ENCODE assay signal across 15 cellular contexts in the genomic region with DNA sequence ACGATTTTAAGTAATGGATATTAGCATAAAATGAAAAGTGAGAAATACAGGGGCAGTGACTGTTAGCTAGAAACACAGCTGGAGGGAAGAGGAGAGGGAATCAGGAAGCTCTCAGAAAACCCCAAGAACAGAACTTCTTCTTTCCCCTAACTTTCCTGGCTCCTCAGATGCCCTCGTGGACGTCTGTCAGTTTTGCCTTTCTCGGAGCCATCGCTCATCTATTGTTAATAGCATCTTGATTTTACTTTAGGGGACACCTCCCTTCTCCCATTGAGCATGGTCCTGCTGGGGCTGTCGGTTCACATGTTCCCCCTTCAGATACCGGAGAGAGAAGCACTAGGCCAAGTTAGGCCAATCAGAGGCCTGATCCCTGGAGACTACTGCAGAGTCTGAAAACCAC. TPM values are rescaled to one million over a fixed set of nuclear protein-coding genes. Genes with fewer than 3 reads are reported as not detected.
A peak's percentile ranks its signal among the peaks of the same experiment; 100 is the strongest.
DNase-seq lines count a peak whose midpoint lies in the region; ATAC-seq lines count a peak whose summit lies in the region.
"Had no signal": no experiment of that assay in that cellular context is flagged by ENCODE, and none has a peak within 500 bp of the region (broad histone marks: within the 10 kb centered on the region; RNA-seq: fewer than 3 reads in every experiment).

No MANE protein-coding gene starts in this region.

- peak overlapping the region; percentile 2 to 11 for H3K9ac ChIP-seq in duodenal mucosa (ENCODE audit: low read depth in 1 of 2, low read length in 2 of 2)

- no peak overlapping the region for H3K27ac ChIP-seq in duodenal mucosa (ENCODE audit: low read depth, low read length)
- H3K27ac ChIP-seq: PC-9 had no signal

- ATAC-seq in activated CD8-positive, alpha-beta memory T cell treated with anti-CD3 and anti-CD28 coated beads, Interleukin-2, amount 10 ng/mL, durations not matched to agents 7 days and 5 days: no peak
- no peak for ATAC-seq in stimulated activated naive B cell treated with anti-CD40 and anti-IgM and Interleukin-4, amounts not matched to agents 10 μg/mL and 1 μg/mL and 100 μg/mL, for 72 hours (replicated peaks)
- no peak for ATAC-seq in HG03045 (IDR thresholded peaks at IDR 0.05; ENCODE audit: unreplicated experiment)

- H3K4me1 ChIP-seq in duodenal mucosa (ENCODE audit: control insufficient read depth in 1 of 2, insufficient read depth in 2 of 2, low read length in 2 of 2): peaks cover 3 to 18% of the 10 kb centered on the region in 2 donors

- H3K4me3 Mint-ChIP-seq in activated CD8-positive, alpha-beta memory T cell treated with anti-CD3 and anti-CD28 coated beads, Interleukin-2, amount 10 ng/mL, durations not matched to agents 7 days and 5 days: no peak overlapping the region
- H3K4me3 Mint-ChIP-seq in stimulated activated naive B cell treated with anti-CD40 and anti-IgM and Interleukin-4, amounts not matched to agents 10 μg/mL and 1 μg/mL and 100 μg/mL, for 72 hours: peak overlapping the region; percentile 70 to 83

- H3K4me1 Mint-ChIP-seq in activated CD8-positive, alpha-beta memory T cell treated with anti-CD3 and anti-CD28 coated beads, Interleukin-2, amount 10 ng/mL, durations not matched to agents 7 days and 5 days: peaks cover 43% of the 10 kb centered on the region
- H3K4me1 Mint-ChIP-seq in stimulated activated naive B cell treated with anti-CD40 and anti-IgM and Interleukin-4, amounts not matched to agents 10 μg/mL and 1 μg/mL and 100 μg/mL, for 72 hours: peaks cover 42 to 56% of the 10 kb centered on the region in 2 donors

- no peaks in the 10 kb centered on the region for H3K27me3 Mint-ChIP-seq in activated CD8-positive, alpha-beta memory T cell treated with anti-CD3 and anti-CD28 coated beads, Interleukin-2, amount 10 ng/mL, durations not matched to agents 7 days and 5 days
- no peaks in the 10 kb centered on the region for H3K27me3 Mint-ChIP-seq in stimulated activated naive B cell treated with anti-CD40 and anti-IgM and Interleukin-4, amounts not matched to agents 10 μg/mL and 1 μg/mL and 100 μg/mL, for 72 hours

- H3K9me3 Mint-ChIP-seq in activated CD8-positive, alpha-beta memory T cell treated with anti-CD3 and anti-CD28 coated beads, Interleukin-2, amount 10 ng/mL, durations not matched to agents 7 days and 5 days (ENCODE audit: low read depth): no peaks in the 10 kb centered on the region
- no peaks in the 10 kb centered on the region for H3K9me3 Mint-ChIP-seq in stimulated activated naive B cell treated with anti-CD40 and anti-IgM and Interleukin-4, amounts not matched to agents 10 μg/mL and 1 μg/mL and 100 μg/mL, for 72 hours
- H3K9me3 Mint-ChIP-seq: activated T-helper 2 cell treated with anti-CD3 and anti-CD28 coated beads, Interferon-gamma antibody, Interleukin-2, Interleukin-4, amounts not matched to agents 10 μg/mL and 5 μg/mL and 100 μg/mL, durations not matched to agents 14 hours and 24 hours and 36 hours; T-helper 2 cell treated with Interferon-gamma antibody and Interleukin-4, amounts not matched to agents 5 μg/mL and 100 μg/mL, for 36 hours had no signal

- H3K27me3 ChIP-seq in duodenal mucosa (ENCODE audit: control insufficient read depth in 1 of 2, insufficient read depth in 2 of 2, low read length in 2 of 2): no peaks in the 10 kb centered on the region
- H3K27me3 ChIP-seq: dorsolateral prefrontal cortex, MG63 had no signal

- DNase-seq in activated CD8-positive, alpha-beta memory T cell treated with anti-CD3 and anti-CD28 coated beads, Interleukin-2, amount 10 ng/mL, durations not matched to agents 7 days and 5 days: no peak
- DNase-seq in activated CD8-positive, alpha-beta memory T cell treated with anti-CD3 and anti-CD28 coated beads, Interleukin-2, amount 50 U/mL, for 48 hours: no peak
- DNase-seq in NOMO-1 treated with dmso at 0.1 percent for 144 hours (lab: John Stamatoyannopoulos, UW; ENCODE audit: unreplicated experiment): peak; percentile 10
- DNase-seq in stimulated activated naive B cell treated with anti-CD40 and anti-IgM and Interleukin-4, amounts not matched to agents 10 μg/mL and 1 μg/mL and 100 μg/mL, for 72 hours: no peak
- DNase-seq in ecto neural progenitor cell (ENCODE audit: low spot score): no peak
- no peak for DNase-seq in cerebellar cortex (ENCODE audit: low spot score)

- no peaks in the 10 kb centered on the region for H3K9me3 ChIP-seq in duodenal mucosa (ENCODE audit: control insufficient read depth in 1 of 2, low read length in 2 of 2)
- H3K9me3 ChIP-seq: MG63 had no signal

- CTCF ChIA-PET in activated CD8-positive, alpha-beta memory T cell treated with anti-CD3 and anti-CD28 coated beads, Interleukin-2, amount 10 ng/mL, durations not matched to agents 7 days and 5 days (lab: Charles Lee): interaction anchor here (0.7 to 6.0 kb wide), 5 partner anchors 9 to 101 kb away, joined by 3 to 77 read pairs (median 3); no protein-coding TSS in a partner anchor

- peaks cover 5% of the 10 kb centered on the region for H3K36me3 Mint-ChIP-seq in activated CD8-positive, alpha-beta memory T cell treated with anti-CD3 and anti-CD28 coated beads, Interleukin-2, amount 10 ng/mL, durations not matched to agents 7 days and 5 days
- H3K36me3 Mint-ChIP-seq in stimulated activated naive B cell treated with anti-CD40 and anti-IgM and Interleukin-4, amounts not matched to agents 10 μg/mL and 1 μg/mL and 100 μg/mL, for 72 hours: peaks cover 0 to 4% of the 10 kb centered on the region in 2 donors

- no peaks in the 10 kb centered on the region for H3K36me3 ChIP-seq in duodenal mucosa (ENCODE audit: control insufficient read depth in 1 of 2, insufficient read depth in 2 of 2, low read length in 2 of 2)
- H3K36me3 ChIP-seq: MG63 had no signal

- peak overlapping the region in 1 of 2 donors; percentile 42 for H3K4me3 ChIP-seq in duodenal mucosa (ENCODE audit: low read depth in 1 of 2, low read length in 2 of 2)
- H3K4me3 ChIP-seq: MG63, PC-9 had no signal

- H3K27ac Mint-ChIP-seq in activated CD8-positive, alpha-beta memory T cell treated with anti-CD3 and anti-CD28 coated beads, Interleukin-2, amount 10 ng/mL, durations not matched to agents 7 days and 5 days: peak overlapping the region; percentile 79
- peak overlapping the region; percentile 90 for H3K27ac Mint-ChIP-seq in stimulated activated naive B cell treated with anti-CD40 and anti-IgM and Interleukin-4, amounts not matched to agents 10 μg/mL and 1 μg/mL and 100 μg/mL, for 72 hours
- H3K27ac Mint-ChIP-seq: activated T-helper 2 cell treated with anti-CD3 and anti-CD28 coated beads, Interferon-gamma antibody, Interleukin-2, Interleukin-4, amounts not matched to agents 10 μg/mL and 5 μg/mL and 100 μg/mL, durations not matched to agents 14 hours and 24 hours and 36 hours; T-helper 2 cell treated with Interferon-gamma antibody and Interleukin-4, amounts not matched to agents 5 μg/mL and 100 μg/mL, for 36 hours had no signal

RNA-seq across cellular contexts. Expression of a gene that starts 2.3 kb away (rescaled TPM):
- total RNA-seq in activated CD8-positive, alpha-beta memory T cell treated with anti-CD3 and anti-CD28 coated beads, Interleukin-2, amount 10 ng/mL, durations not matched to agents 7 days and 5 days: 10 to 100 TPM; 31.8 to 42.5 TPM
- total RNA-seq: A673, fibroblast of villous mesenchyme, PC-9 had no signal

RNA-seq across cellular contexts. Expression of a gene that starts 43.0 kb away (rescaled TPM):
- not detected for total RNA-seq in activated CD8-positive, alpha-beta memory T cell treated with anti-CD3 and anti-CD28 coated beads, Interleukin-2, amount 10 ng/mL, durations not matched to agents 7 days and 5 days
- total RNA-seq: activated T-helper 2 cell treated with anti-CD3 and anti-CD28 coated beads, Interferon-gamma antibody, Interleukin-2, Interleukin-4, amounts not matched to agents 10 μg/mL and 5 μg/mL and 100 μg/mL, durations not matched to agents 14 hours and 24 hours and 36 hours; PC-9 had no signal
